ENCODE assay signal across 2 cellular contexts in the genomic region with DNA sequence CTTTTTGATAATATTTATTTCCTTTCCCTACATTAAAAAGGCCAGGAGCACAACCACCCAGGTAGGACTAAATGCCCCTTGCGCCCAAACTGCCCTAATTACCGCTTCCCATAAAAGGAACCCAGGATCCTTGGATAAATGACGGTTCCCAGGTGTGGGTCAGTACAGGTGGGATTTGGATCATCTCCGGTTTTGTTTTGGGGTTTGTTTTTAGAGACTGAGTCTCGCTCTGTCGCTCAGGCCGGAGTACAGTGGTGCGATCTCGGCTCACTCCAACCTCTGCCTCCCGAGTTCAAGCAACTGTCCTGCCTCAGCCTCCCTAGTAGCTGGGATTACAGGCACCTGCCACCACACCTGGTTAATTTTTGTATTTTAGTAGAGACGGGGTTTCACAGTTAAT.
A peak's percentile ranks its signal among the peaks of the same experiment; 100 is the strongest.
TF ChIP-seq lines count a peak whose summit lies in the region.

No MANE protein-coding gene starts in this region.

TF ChIP-seq in K562, 482 proteins besides CTCF, POLR2A, EP300 and RAD21:
- TF ChIP-seq, protein P1, sequence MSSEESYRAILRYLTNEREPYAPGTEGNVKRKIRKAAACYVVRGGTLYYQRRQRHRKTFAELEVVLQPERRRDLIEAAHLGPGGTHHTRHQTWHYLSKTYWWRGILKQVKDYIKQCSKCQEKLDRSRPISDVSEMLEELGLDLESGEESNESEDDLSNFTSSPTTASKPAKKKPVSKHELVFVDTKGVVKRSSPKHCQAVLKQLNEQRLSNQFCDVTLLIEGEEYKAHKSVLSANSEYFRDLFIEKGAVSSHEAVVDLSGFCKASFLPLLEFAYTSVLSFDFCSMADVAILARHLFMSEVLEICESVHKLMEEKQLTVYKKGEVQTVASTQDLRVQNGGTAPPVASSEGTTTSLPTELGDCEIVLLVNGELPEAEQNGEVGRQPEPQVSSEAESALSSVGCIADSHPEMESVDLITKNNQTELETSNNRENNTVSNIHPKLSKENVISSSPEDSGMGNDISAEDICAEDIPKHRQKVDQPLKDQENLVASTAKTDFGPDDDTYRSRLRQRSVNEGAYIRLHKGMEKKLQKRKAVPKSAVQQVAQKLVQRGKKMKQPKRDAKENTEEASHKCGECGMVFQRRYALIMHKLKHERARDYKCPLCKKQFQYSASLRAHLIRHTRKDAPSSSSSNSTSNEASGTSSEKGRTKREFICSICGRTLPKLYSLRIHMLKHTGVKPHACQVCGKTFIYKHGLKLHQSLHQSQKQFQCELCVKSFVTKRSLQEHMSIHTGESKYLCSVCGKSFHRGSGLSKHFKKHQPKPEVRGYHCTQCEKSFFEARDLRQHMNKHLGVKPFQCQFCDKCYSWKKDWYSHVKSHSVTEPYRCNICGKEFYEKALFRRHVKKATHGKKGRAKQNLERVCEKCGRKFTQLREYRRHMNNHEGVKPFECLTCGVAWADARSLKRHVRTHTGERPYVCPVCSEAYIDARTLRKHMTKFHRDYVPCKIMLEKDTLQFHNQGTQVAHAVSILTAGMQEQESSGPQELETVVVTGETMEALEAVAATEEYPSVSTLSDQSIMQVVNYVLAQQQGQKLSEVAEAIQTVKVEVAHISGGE (CRISPR knock-in tag; IDR thresholded peaks at IDR 0.05) = peak in 1 of 3 experiments; percentile 80; a peak in 1 of 6 replicates
- peak; percentile 33; the same call in 1 of the 2 replicates for TF ChIP-seq POLR2AphosphoS5 (IDR thresholded peaks at IDR 0.05; ENCODE audit: control insufficient read depth, insufficient read depth, low read depth, low read length)
- no peak for TF ChIP-seq COPS2 (conservative IDR thresholded peaks at IDR 0.05)

TF ChIP-seq in HEK293T, 16 proteins besides CTCF, POLR2A, EP300 and RAD21:
- TF ChIP-seq FOXK2 (IDR thresholded peaks at IDR 0.05) = no peak
